Comparison of ENCODE assay signal across 1 cellular context in the genomic region with DNA sequence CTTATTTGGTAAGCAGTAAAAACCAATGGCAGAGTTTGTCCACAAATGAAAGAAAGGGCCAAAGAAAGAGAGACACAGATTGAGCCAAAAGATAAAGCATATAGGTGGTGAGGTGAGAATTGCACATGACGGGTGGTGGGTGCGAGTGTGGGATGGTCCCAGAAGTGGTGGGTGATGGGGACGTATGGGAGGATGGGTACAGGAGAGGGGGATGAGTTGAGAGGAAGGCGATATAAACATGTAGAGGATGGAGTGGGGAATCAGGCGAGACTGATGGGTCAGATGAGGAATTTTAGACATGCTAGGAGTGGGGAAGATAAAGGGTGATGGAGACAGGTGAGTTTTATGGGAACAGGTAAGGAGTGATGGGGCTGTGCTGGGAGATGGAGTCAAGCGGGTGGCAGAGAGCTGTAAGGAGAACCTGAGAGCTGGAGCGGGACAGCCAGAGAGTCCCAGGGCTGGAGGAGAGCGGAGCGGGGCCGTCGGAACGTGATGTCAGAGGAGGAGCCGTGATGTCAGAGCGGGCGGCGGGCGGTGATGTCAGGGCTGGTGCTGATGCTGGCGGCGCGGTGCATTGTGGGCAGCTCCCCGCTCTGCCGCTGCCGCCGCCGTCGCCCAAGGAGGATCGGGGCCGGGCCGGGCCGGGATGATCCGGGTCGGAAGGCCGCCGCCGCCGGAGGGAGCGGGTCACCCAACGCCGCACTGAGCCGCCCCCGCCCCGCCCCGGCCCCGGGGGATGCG.
TF ChIP-seq lines count a peak whose summit lies in the region.

A gene (plus strand): TSS at position 574 of the 741 bp plus-strand sequence. CDS start 3,180 bp downstream, outside the sequence.

TF ChIP-seq in SK-N-SH treated with all-trans-retinoic acid at 6 μM for 48 hours, 23 proteins besides CTCF, POLR2A, EP300 and RAD21 (continued from another document):
- TF ChIP-seq, protein P1, sequence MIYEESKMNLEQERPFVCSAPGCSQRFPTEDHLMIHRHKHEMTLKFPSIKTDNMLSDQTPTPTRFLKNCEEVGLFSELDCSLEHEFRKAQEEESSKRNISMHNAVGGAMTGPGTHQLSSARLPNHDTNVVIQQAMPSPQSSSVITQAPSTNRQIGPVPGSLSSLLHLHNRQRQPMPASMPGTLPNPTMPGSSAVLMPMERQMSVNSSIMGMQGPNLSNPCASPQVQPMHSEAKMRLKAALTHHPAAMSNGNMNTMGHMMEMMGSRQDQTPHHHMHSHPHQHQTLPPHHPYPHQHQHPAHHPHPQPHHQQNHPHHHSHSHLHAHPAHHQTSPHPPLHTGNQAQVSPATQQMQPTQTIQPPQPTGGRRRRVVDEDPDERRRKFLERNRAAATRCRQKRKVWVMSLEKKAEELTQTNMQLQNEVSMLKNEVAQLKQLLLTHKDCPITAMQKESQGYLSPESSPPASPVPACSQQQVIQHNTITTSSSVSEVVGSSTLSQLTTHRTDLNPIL (CRISPR knock-in tag; IDR thresholded peaks at IDR 0.05; ENCODE audit: low read depth), result no peak
- TF ChIP-seq BACH2 (CRISPR knock-in tag; IDR thresholded peaks at IDR 0.05; ENCODE audit: borderline replicate concordance) (no peak), ZNF70 (CRISPR knock-in tag; IDR thresholded peaks at IDR 0.05) (no peak)
